ENCODE assay signal across 9 cellular contexts in the genomic region with DNA sequence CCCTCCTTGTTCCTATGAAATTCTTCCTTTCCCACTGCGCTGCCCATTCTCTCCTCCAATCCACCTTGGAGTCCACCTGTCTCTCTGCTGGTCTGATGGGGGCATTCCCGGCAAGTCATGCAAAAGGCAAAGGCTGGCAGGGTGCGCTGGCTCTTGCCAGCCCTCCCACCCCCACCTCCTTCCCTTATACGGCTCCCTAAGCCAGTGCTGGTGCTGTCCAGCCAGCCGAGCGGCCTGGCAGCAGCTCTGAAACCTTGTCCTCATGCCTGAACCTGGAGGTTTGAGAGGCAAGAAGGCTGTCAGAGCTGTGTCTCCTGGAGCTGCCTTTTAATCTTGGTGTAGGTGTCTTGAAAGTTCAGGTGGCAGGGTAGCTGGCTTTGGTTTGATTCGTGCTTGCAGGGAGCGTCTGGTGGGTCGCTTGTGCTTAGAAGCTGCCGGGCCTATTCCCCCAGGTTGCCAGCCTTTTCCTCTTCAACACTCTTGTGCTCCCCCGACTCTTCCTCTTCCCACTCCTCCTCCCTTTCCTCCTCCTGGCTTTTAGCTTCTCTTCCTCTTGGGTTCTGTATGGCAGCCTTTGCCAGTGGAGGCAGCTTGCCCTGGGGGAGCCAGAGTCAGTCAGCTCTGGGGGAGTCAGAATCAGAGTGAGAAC. TPM values are rescaled to one million over a fixed set of nuclear protein-coding genes. Genes with fewer than 3 reads are reported as not detected.
A peak's percentile ranks its signal among the peaks of the same experiment; 100 is the strongest.
DNase-seq lines count a peak whose midpoint lies in the region; ATAC-seq, FAIRE-seq and TF ChIP-seq lines count a peak whose summit lies in the region.
"Had no signal": no experiment of that assay in that cellular context is flagged by ENCODE, and none has a peak within 500 bp of the region (broad histone marks: within the 10 kb centered on the region; RNA-seq: fewer than 3 reads in every experiment).

No MANE protein-coding gene starts in this region.

- no peak for FAIRE-seq in K562 (lab: Jason Lieb, UNC)

- WGBS in SK-N-SH (ENCODE audit: low lambda C conversion rate), result 89% methylated on average over 10 of the region's 11 CpGs
- 68% methylated on average over 8 of the region's 11 CpGs for WGBS in K562 (ENCODE audit: insufficient coverage, low coverage, missing lambda C conversion rate)

- peak overlapping the region in 1 of 2 experiments; percentile 5; a peak in 1 of 4 replicates for H3K27ac ChIP-seq in SK-N-SH (ENCODE audit: low read depth in 2 of 2, low read length in 1 of 2)
- H3K27ac ChIP-seq in K562 (ENCODE audit: extremely low read depth, low read depth, low read length), result no peak overlapping the region
- H3K27ac ChIP-seq: adrenal gland had no signal

- peaks cover 14% of the 10 kb centered on the region for H3F3A ChIP-seq in SK-N-SH (replicated peaks; ENCODE audit: insufficient read depth)

- H3K4me1 Mint-ChIP-seq in stimulated activated effector memory CD8-positive, alpha-beta T cell treated with anti-CD3 and anti-CD28 coated beads, Interleukin-12 subunit alpha, Interleukin-12 subunit beta, amount 100 ng/mL, for 72 hours, result peaks cover 36% of the 10 kb centered on the region

- H3K4me3 ChIP-seq in SK-N-SH (ENCODE audit: low read depth in 2 of 2, low read length in 1 of 2) (peak overlapping the region in 1 of 2 experiments; percentile 70; a peak in 2 of 4 replicates), K562 (no peak overlapping the region)

- no peak for TF ChIP-seq CTCF in SK-N-SH (IDR thresholded peaks at IDR 0.05)
- TF ChIP-seq CTCF in K562 (IDR thresholded peaks at IDR 0.05 in 2 of 3, conservative IDR thresholded peaks at IDR 0.05 in 1 of 3; ENCODE audit: insufficient read depth in 2 of 3, low read depth in 1 of 3, low read length in 3 of 3), result no peak

- CTCF ChIA-PET in SK-N-SH (lab: Yijun Ruan, JAX) (interaction anchor here (0.7 to 6.2 kb wide), 3 partner anchors 20 to 296 kb away, joined by 3 to 140 read pairs (median 4); no protein-coding TSS in a partner anchor), K562 (lab: Yijun Ruan, JAX; ENCODE audit: low intra/inter-chr PET ratio) (no interaction called here)

- H3K4me2 ChIP-seq in SK-N-SH (peak overlapping the region; percentile 94), K562 (ENCODE audit: insufficient read depth, low read length) (peak overlapping the region; percentile 68; the same call in 1 of the 2 replicates)

- TF ChIP-seq POLR2A in K562 (conservative IDR thresholded peaks at IDR 0.05), result no peak

- no peak overlapping the region for H3K27ac Mint-ChIP-seq in stimulated activated effector memory CD8-positive, alpha-beta T cell treated with anti-CD3 and anti-CD28 coated beads, Interleukin-12 subunit alpha, Interleukin-12 subunit beta, amount 100 ng/mL, for 72 hours

- no TSS peak for BruUV-seq in K562 (replicated peaks; lab: Mats Ljungman, UMichigan)

- no peak overlapping the region for H3K9ac ChIP-seq in SK-N-SH
- 0 out of 4 replicates have a peak overlapping the region, but pooled peaks of 1 of the 2 experiments have one; percentile 4 for H3K9ac ChIP-seq in K562 (ENCODE audit: insufficient read depth in 1 of 2, low read depth in 2 of 2, low read length in 2 of 2)

- H3K4me1 ChIP-seq in SK-N-SH (ENCODE audit: control insufficient read depth in 1 of 2, insufficient read depth in 2 of 2, low read depth in 1 of 2, low read length in 1 of 2), result peaks cover 23 to 33% of the 10 kb centered on the region in 2 experiments; a peak in 3 of 4 replicates
- peaks cover 0 to 23% of the 10 kb centered on the region in 2 experiments; a peak in 4 of 5 replicates for H3K4me1 ChIP-seq in K562 (replicated peaks in 1 of 2; ENCODE audit: control insufficient read depth in 2 of 2, insufficient read depth in 2 of 2, low read length in 2 of 2)

- H2AFZ ChIP-seq in SK-N-SH (ENCODE audit: low read depth), result no peak overlapping the region
- no peak overlapping the region; the same call in 1 of the 2 replicates for H2AFZ ChIP-seq in K562 (ENCODE audit: low read depth, low read length)

- H3K36me3 Mint-ChIP-seq in stimulated activated effector memory CD8-positive, alpha-beta T cell treated with anti-CD3 and anti-CD28 coated beads, Interleukin-12 subunit alpha, Interleukin-12 subunit beta, amount 100 ng/mL, for 72 hours, result no peaks in the 10 kb centered on the region

- peak overlapping the region; percentile 74 for H3K4me3 Mint-ChIP-seq in stimulated activated effector memory CD8-positive, alpha-beta T cell treated with anti-CD3 and anti-CD28 coated beads, Interleukin-12 subunit alpha, Interleukin-12 subunit beta, amount 100 ng/mL, for 72 hours

- no peak for DNase-seq in SK-N-SH
- DNase-seq in K562 (ENCODE audit: extremely low read depth in 1 of 4, low spot score in 3 of 4), result no peak
- DNase-seq in islet precursor cell, result peak; percentile 78
- DNase-seq in stimulated activated effector memory CD8-positive, alpha-beta T cell treated with anti-CD3 and anti-CD28 coated beads, Interleukin-12 subunit alpha, Interleukin-12 subunit beta, amount 100 ng/mL, for 72 hours (ENCODE audit: low spot score in 2 of 2), result no peak
- DNase-seq in GM19240 (ENCODE audit: insufficient read length, low spot score), result no peak
- no peak for DNase-seq in LoVo (ENCODE audit: low spot score)

- H3K36me3 ChIP-seq in SK-N-SH (replicated peaks in 1 of 2; ENCODE audit: control insufficient read depth in 1 of 2, insufficient read depth in 2 of 2, low read length in 1 of 2) (no peaks in the 10 kb centered on the region), K562 (ENCODE audit: control insufficient read depth, insufficient read depth, low read length) (no peaks in the 10 kb centered on the region)
- H3K36me3 ChIP-seq: adrenal gland had no signal

- H3K9me1 ChIP-seq in K562 (ENCODE audit: control insufficient read depth, insufficient read depth, low read length), result no peaks in the 10 kb centered on the region

- ATAC-seq in SK-N-SH treated with all-trans-retinoic acid at 6 μM for 48 hours, result no peak
- ATAC-seq in K562, result no peak
- no peak for ATAC-seq in stimulated activated effector memory CD8-positive, alpha-beta T cell treated with anti-CD3 and anti-CD28 coated beads, Interleukin-12 subunit alpha, Interleukin-12 subunit beta, amount 100 ng/mL, for 72 hours
- ATAC-seq in HG03025 (IDR thresholded peaks at IDR 0.05; ENCODE audit: low FRiP score, unreplicated experiment), result no peak

- POLR2A ChIA-PET in SK-N-SH (lab: Yijun Ruan, JAX), result no interaction called here
- POLR2A ChIA-PET in K562 (lab: Yijun Ruan, JAX), result no interaction called here

- no peaks in the 10 kb centered on the region for H3K9me3 Mint-ChIP-seq in stimulated activated effector memory CD8-positive, alpha-beta T cell treated with anti-CD3 and anti-CD28 coated beads, Interleukin-12 subunit alpha, Interleukin-12 subunit beta, amount 100 ng/mL, for 72 hours

- H3K27me3 ChIP-seq in SK-N-SH (ENCODE audit: insufficient read depth), result no peaks in the 10 kb centered on the region
- peaks cover 0 to 21% of the 10 kb centered on the region in 2 experiments; a peak in 3 of 5 replicates for H3K27me3 ChIP-seq in K562 (ENCODE audit: control insufficient read depth in 2 of 2, insufficient read depth in 2 of 2, low read length in 2 of 2)

- TF ChIP-seq EP300 in SK-N-SH (IDR thresholded peaks at IDR 0.05; ENCODE audit: borderline replicate concordance in 1 of 2, low read depth in 1 of 2, low read length in 1 of 2) (no peak), K562 (IDR thresholded peaks at IDR 0.05; ENCODE audit: low read length) (no peak)

- intact Hi-C loops in K562 (cut with micrococcal nuclease), result loop anchor here (10.0 kb wide), 1 partner anchor 162 kb away; no protein-coding TSS in a partner anchor

- H4K20me1 ChIP-seq in SK-N-SH (ENCODE audit: insufficient read depth) (no peaks in the 10 kb centered on the region), K562 (replicated peaks; ENCODE audit: control insufficient read depth, insufficient read depth, low read length) (no peaks in the 10 kb centered on the region)

- in situ Hi-C loops in K562 (cut with MboI), result no loop called here

- H3K9me2 ChIP-seq in SK-N-SH, result no peaks in the 10 kb centered on the region

- peaks cover 18% of the 10 kb centered on the region for H3K79me2 ChIP-seq in SK-N-SH (ENCODE audit: insufficient read depth)
- H3K79me2 ChIP-seq in K562 (ENCODE audit: control insufficient read depth, insufficient read depth, low read length), result no peaks in the 10 kb centered on the region

- no peaks in the 10 kb centered on the region for H3K9me3 ChIP-seq in SK-N-SH
- no peaks in the 10 kb centered on the region for H3K9me3 ChIP-seq in K562 (replicated peaks; ENCODE audit: control insufficient read depth, insufficient read depth, low read depth, low read length)
- H3K9me3 ChIP-seq: adrenal gland had no signal

- TF ChIP-seq RAD21 in SK-N-SH (IDR thresholded peaks at IDR 0.05; ENCODE audit: low read length), result no peak
- no peak for TF ChIP-seq RAD21 in K562 (CRISPR knock-in tag; conservative IDR thresholded peaks at IDR 0.05 in 1 of 2, IDR thresholded peaks at IDR 0.05 in 1 of 2)

TF ChIP-seq in K562, 482 proteins besides CTCF, POLR2A, EP300 and RAD21 (continues in another document):
- no peak for TF ChIP-seq SNIP1 (IDR thresholded peaks at IDR 0.05; ENCODE audit: low read depth)

RNA-seq across cellular contexts. Expression of gene LIPG, which starts 0.7 kb away (rescaled TPM):
- 3.2 and 4.4 TPM in 2 replicates for polyA plus RNA-seq in SK-N-SH (2012; rRNA removed)
- 3.4 and 3.7 TPM in 2 replicates for polyA plus RNA-seq in SK-N-SH (2012; cell fraction: cytosol; rRNA removed)
- 3.8 and 5.8 TPM in 2 replicates for polyA plus RNA-seq in SK-N-SH (2012; cell fraction: nucleus; rRNA removed)
- total RNA-seq in K562 (2011; cell fraction: chromatin; rRNA removed; ENCODE audit: low replicate concordance), result 3.2 and 9.7 TPM in 2 replicates
- total RNA-seq in K562 (2011; cell fraction: nucleolus; rRNA removed), result 5.0 and 5.2 TPM in 2 replicates
- 5.9 and 6.3 TPM in 2 replicates for total RNA-seq in K562 (2011; cell fraction: nucleoplasm; rRNA removed)
- total RNA-seq in K562 (2014; rRNA removed), result 0.78 and 1.00 TPM in 2 replicates
- 1.3 and 1.4 TPM in 2 replicates for total RNA-seq in K562 (2014; rRNA removed; fragmentation: Illumina TruSeq; extraction: Trizol)
- 1.4 and 1.7 TPM in 2 replicates for total RNA-seq in K562 (2015; rRNA removed; fragmentation: Illumina TruSeq; extraction: Trizol)
- 1.8 and 2.3 TPM in 2 replicates for total RNA-seq in K562 (2021)
- polyA plus RNA-seq in K562 (2011; rRNA removed), result 0.96 and 1.2 TPM in 2 replicates
- 1.2 and 1.3 TPM in 2 replicates for polyA plus RNA-seq in K562 (2011; cell fraction: cytosol; rRNA removed)
- polyA plus RNA-seq in K562 (2011; cell fraction: nucleus; rRNA removed), result 2.1 and 2.9 TPM in 2 replicates
- polyA plus RNA-seq in K562 (2012), result 2.8 and 8.5 TPM in 2 replicates
- 1.4 and 1.6 TPM in 2 replicates for polyA plus RNA-seq in K562 (2014; fragmentation: Illumina TruSeq; extraction: Trizol)
- polyA plus RNA-seq in K562 (2014; fragmentation: Nextera tagmentation; extraction: Ambion mirVana), result 1 to 10 TPM in 1 of 2 experiments, under 1 TPM in 1; 0.76 to 1.6 TPM
- polyA plus RNA-seq in K562 (2014; rRNA removed), result 1.3 and 1.9 TPM in 2 replicates
- 1.6 and 2.9 TPM in 2 replicates for polyA minus RNA-seq in K562 (2011; rRNA and poly(A)+ RNA removed)
- 0.48 and 2.1 TPM in 2 replicates for polyA minus RNA-seq in K562 (2011; cell fraction: cytosol; rRNA and poly(A)+ RNA removed)
- 1.2 and 1.3 TPM in 2 replicates for polyA minus RNA-seq in K562 (2011; cell fraction: nucleus; rRNA and poly(A)+ RNA removed)

Comparison
In these comparisons a context has a peak if more than half of its experiments do, and no peak if none do; other contexts are left out.
1. Of the 27 proteins assayed by ChIP-seq in both K562 and SK-N-SH: peak only in K562: none; only in SK-N-SH: REST; in both: none; in neither: 26.